1 cellular context compared by ENCODE assay signal in the genomic region with DNA sequence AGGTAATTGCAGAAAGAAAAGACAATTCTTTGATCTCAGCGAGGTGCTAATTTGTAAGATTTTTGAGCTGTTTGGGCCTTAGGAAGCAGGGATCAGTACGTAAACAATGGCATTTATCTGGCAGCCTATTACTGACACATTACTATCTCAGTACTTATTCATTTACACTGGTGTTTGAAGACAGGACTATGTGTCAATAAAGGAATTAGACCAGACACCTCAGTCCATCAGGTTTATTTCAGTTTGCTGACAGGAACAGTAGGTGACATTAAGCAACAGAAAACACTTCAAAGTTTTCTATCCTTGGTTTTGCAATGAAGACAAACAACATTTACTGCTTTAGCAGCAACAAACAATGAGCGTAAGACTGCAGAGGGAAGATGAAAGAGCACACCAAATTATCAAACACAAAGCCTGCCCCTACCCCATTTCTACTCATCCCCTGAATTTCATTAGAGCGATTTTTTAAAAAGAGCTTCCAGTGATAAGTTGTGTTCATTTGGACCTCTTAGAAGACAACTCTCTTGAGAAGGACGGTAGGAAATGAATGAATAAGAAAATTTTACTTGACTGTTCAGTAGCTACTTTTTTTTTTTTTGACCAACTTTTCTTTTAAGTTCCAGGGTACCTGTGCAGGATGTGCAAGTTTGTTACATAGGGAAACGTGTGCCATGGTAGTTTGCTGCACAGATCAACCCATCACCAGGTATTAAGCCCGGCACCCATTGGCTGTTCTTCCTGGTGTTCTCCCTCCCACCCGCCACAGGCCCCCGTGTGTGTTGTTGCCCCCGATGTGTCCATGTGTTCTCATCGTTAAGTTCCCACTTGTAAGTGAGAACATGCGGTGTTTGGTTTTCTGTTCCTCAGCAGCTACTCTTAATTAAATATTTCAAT.
TF ChIP-seq lines count a peak whose summit lies in the region.

No MANE protein-coding gene starts in this region.

TF ChIP-seq in HepG2, 621 proteins besides CTCF, POLR2A, EP300 and RAD21 (continued from another document and continues in another):
- TF ChIP-seq, protein P1, sequence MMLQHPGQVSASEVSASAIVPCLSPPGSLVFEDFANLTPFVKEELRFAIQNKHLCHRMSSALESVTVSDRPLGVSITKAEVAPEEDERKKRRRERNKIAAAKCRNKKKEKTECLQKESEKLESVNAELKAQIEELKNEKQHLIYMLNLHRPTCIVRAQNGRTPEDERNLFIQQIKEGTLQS (CRISPR knock-in tag; IDR thresholded peaks at IDR 0.05) = no peak
- peak; percentile 80 for TF ChIP-seq FOXO1 (CRISPR knock-in tag; IDR thresholded peaks at IDR 0.05)
- TF ChIP-seq, protein P2, sequence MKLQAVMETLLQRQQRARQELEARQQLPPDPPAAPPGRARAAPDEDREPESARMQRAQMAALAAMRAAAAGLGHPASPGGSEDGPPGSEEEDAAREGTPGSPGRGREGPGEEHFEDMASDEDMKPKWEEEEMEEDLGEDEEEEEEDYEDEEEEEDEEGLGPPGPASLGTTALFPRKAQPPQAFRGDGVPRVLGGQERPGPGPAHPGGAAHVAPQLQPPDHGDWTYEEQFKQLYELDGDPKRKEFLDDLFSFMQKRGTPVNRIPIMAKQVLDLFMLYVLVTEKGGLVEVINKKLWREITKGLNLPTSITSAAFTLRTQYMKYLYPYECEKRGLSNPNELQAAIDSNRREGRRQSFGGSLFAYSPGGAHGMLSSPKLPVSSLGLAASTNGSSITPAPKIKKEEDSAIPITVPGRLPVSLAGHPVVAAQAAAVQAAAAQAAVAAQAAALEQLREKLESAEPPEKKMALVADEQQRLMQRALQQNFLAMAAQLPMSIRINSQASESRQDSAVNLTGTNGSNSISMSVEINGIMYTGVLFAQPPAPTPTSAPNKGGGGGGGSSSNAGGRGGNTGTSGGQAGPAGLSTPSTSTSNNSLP (IDR thresholded peaks at IDR 0.05; ENCODE audit: low read depth, low read length) = no peak
- peak; percentile 41; the same call in 1 of the 2 replicates for TF ChIP-seq BHLHE40 (IDR thresholded peaks at IDR 0.05; ENCODE audit: low read length)
- TF ChIP-seq HMG20A (CRISPR knock-in tag; IDR thresholded peaks at IDR 0.05; ENCODE audit: borderline replicate concordance) = peak; percentile 90
- TF ChIP-seq, protein P3, sequence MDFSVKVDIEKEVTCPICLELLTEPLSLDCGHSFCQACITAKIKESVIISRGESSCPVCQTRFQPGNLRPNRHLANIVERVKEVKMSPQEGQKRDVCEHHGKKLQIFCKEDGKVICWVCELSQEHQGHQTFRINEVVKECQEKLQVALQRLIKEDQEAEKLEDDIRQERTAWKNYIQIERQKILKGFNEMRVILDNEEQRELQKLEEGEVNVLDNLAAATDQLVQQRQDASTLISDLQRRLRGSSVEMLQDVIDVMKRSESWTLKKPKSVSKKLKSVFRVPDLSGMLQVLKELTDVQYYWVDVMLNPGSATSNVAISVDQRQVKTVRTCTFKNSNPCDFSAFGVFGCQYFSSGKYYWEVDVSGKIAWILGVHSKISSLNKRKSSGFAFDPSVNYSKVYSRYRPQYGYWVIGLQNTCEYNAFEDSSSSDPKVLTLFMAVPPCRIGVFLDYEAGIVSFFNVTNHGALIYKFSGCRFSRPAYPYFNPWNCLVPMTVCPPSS (IDR thresholded peaks at IDR 0.05) = no peak
- TF ChIP-seq, protein P4, sequence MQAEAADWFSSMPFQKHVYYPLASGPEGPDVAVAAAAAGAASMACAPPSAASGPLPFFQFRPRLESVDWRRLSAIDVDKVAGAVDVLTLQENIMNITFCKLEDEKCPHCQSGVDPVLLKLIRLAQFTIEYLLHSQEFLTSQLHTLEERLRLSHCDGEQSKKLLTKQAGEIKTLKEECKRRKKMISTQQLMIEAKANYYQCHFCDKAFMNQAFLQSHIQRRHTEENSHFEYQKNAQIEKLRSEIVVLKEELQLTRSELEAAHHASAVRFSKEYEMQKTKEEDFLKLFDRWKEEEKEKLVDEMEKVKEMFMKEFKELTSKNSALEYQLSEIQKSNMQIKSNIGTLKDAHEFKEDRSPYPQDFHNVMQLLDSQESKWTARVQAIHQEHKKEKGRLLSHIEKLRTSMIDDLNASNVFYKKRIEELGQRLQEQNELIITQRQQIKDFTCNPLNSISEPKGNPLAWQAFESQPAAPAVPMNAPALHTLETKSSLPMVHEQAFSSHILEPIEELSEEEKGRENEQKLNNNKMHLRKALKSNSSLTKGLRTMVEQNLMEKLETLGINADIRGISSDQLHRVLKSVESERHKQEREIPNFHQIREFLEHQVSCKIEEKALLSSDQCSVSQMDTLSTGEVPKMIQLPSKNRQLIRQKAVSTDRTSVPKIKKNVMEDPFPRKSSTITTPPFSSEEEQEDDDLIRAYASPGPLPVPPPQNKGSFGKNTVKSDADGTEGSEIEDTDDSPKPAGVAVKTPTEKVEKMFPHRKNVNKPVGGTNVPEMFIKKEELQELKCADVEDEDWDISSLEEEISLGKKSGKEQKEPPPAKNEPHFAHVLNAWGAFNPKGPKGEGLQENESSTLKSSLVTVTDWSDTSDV (CRISPR knock-in tag; IDR thresholded peaks at IDR 0.05) = no peak
- TF ChIP-seq NFIC (IDR thresholded peaks at IDR 0.05; ENCODE audit: low read length) = peak; percentile 96
- TF ChIP-seq, protein P5, sequence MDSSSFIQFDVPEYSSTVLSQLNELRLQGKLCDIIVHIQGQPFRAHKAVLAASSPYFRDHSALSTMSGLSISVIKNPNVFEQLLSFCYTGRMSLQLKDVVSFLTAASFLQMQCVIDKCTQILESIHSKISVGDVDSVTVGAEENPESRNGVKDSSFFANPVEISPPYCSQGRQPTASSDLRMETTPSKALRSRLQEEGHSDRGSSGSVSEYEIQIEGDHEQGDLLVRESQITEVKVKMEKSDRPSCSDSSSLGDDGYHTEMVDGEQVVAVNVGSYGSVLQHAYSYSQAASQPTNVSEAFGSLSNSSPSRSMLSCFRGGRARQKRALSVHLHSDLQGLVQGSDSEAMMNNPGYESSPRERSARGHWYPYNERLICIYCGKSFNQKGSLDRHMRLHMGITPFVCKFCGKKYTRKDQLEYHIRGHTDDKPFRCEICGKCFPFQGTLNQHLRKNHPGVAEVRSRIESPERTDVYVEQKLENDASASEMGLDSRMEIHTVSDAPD (CRISPR knock-in tag; IDR thresholded peaks at IDR 0.05) = peak; percentile 48; the same call in 1 of the 2 replicates
- TF ChIP-seq ATF1 (CRISPR knock-in tag; IDR thresholded peaks at IDR 0.05) = peak; percentile 55; the same call in 1 of the 2 replicates
- TF ChIP-seq ZNF761 (CRISPR knock-in tag; conservative IDR thresholded peaks at IDR 0.05) = no peak
- TF ChIP-seq ZNF121 (CRISPR knock-in tag; IDR thresholded peaks at IDR 0.05) = no peak
- TF ChIP-seq, protein P6, sequence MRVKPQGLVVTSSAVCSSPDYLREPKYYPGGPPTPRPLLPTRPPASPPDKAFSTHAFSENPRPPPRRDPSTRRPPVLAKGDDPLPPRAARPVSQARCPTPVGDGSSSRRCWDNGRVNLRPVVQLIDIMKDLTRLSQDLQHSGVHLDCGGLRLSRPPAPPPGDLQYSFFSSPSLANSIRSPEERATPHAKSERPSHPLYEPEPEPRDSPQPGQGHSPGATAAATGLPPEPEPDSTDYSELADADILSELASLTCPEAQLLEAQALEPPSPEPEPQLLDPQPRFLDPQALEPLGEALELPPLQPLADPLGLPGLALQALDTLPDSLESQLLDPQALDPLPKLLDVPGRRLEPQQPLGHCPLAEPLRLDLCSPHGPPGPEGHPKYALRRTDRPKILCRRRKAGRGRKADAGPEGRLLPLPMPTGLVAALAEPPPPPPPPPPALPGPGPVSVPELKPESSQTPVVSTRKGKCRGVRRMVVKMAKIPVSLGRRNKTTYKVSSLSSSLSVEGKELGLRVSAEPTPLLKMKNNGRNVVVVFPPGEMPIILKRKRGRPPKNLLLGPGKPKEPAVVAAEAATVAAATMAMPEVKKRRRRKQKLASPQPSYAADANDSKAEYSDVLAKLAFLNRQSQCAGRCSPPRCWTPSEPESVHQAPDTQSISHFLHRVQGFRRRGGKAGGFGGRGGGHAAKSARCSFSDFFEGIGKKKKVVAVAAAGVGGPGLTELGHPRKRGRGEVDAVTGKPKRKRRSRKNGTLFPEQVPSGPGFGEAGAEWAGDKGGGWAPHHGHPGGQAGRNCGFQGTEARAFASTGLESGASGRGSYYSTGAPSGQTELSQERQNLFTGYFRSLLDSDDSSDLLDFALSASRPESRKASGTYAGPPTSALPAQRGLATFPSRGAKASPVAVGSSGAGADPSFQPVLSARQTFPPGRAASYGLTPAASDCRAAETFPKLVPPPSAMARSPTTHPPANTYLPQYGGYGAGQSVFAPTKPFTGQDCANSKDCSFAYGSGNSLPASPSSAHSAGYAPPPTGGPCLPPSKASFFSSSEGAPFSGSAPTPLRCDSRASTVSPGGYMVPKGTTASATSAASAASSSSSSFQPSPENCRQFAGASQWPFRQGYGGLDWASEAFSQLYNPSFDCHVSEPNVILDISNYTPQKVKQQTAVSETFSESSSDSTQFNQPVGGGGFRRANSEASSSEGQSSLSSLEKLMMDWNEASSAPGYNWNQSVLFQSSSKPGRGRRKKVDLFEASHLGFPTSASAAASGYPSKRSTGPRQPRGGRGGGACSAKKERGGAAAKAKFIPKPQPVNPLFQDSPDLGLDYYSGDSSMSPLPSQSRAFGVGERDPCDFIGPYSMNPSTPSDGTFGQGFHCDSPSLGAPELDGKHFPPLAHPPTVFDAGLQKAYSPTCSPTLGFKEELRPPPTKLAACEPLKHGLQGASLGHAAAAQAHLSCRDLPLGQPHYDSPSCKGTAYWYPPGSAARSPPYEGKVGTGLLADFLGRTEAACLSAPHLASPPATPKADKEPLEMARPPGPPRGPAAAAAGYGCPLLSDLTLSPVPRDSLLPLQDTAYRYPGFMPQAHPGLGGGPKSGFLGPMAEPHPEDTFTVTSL (CRISPR knock-in tag; IDR thresholded peaks at IDR 0.05; ENCODE audit: borderline replicate concordance) = peak; percentile 92
- no peak for TF ChIP-seq ZBTB20 (CRISPR knock-in tag; IDR thresholded peaks at IDR 0.05; ENCODE audit: borderline replicate concordance, low read depth)
- no peak for TF ChIP-seq MEIS1 (CRISPR knock-in tag; IDR thresholded peaks at IDR 0.05; ENCODE audit: borderline replicate concordance)
- no peak for TF ChIP-seq ARNT2 (CRISPR knock-in tag; IDR thresholded peaks at IDR 0.05; ENCODE audit: low read depth)
- no peak for TF ChIP-seq SAFB2 (CRISPR knock-in tag; IDR thresholded peaks at IDR 0.05; ENCODE audit: borderline replicate concordance, low read depth)
- TF ChIP-seq, protein P7, sequence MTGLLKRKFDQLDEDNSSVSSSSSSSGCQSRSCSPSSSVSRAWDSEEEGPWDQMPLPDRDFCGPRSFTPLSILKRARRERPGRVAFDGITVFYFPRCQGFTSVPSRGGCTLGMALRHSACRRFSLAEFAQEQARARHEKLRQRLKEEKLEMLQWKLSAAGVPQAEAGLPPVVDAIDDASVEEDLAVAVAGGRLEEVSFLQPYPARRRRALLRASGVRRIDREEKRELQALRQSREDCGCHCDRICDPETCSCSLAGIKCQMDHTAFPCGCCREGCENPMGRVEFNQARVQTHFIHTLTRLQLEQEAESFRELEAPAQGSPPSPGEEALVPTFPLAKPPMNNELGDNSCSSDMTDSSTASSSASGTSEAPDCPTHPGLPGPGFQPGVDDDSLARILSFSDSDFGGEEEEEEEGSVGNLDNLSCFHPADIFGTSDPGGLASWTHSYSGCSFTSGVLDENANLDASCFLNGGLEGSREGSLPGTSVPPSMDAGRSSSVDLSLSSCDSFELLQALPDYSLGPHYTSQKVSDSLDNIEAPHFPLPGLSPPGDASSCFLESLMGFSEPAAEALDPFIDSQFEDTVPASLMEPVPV (CRISPR knock-in tag; IDR thresholded peaks at IDR 0.05) = peak; percentile 85
- TF ChIP-seq SKI (IDR thresholded peaks at IDR 0.05; ENCODE audit: partially characterized antibody) = peak; percentile 39
- TF ChIP-seq ZNF816 (CRISPR knock-in tag; IDR thresholded peaks at IDR 0.05; ENCODE audit: borderline replicate concordance) = no peak; the same call in 1 of the 2 replicates
- TF ChIP-seq TMF1 (CRISPR knock-in tag; IDR thresholded peaks at IDR 0.05; ENCODE audit: low read depth) = peak; percentile 65; the same call in 1 of the 2 replicates
- TF ChIP-seq, protein P8, sequence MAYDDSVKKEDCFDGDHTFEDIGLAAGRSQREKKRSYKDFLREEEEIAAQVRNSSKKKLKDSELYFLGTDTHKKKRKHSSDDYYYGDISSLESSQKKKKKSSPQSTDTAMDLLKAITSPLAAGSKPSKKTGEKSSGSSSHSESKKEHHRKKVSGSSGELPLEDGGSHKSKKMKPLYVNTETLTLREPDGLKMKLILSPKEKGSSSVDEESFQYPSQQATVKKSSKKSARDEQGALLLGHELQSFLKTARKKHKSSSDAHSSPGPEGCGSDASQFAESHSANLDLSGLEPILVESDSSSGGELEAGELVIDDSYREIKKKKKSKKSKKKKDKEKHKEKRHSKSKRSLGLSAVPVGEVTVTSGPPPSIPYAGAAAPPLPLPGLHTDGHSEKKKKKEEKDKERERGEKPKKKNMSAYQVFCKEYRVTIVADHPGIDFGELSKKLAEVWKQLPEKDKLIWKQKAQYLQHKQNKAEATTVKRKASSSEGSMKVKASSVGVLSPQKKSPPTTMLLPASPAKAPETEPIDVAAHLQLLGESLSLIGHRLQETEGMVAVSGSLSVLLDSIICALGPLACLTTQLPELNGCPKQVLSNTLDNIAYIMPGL (CRISPR knock-in tag; IDR thresholded peaks at IDR 0.05; ENCODE audit: borderline replicate concordance in 1 of 2, low read depth in 1 of 2) = no peak
- TF ChIP-seq CEBPG (CRISPR knock-in tag; IDR thresholded peaks at IDR 0.05) = peak; percentile 87
- no peak for TF ChIP-seq ZNF891 (CRISPR knock-in tag; IDR thresholded peaks at IDR 0.05)
- no peak for TF ChIP-seq SP4 (CRISPR knock-in tag; IDR thresholded peaks at IDR 0.05)
- TF ChIP-seq TCF7L2 (IDR thresholded peaks at IDR 0.05; ENCODE audit: low read depth, low read length) = peak; percentile 99
- TF ChIP-seq SETDB1 (CRISPR knock-in tag; IDR thresholded peaks at IDR 0.05; ENCODE audit: borderline replicate concordance) = no peak
- TF ChIP-seq KLF12 (CRISPR knock-in tag; IDR thresholded peaks at IDR 0.05; ENCODE audit: borderline replicate concordance) = no peak
- TF ChIP-seq THAP11 (CRISPR knock-in tag; IDR thresholded peaks at IDR 0.05) = 0 out of 2 replicates have a peak, but pooled peaks have one; percentile 14
- TF ChIP-seq, protein P9, sequence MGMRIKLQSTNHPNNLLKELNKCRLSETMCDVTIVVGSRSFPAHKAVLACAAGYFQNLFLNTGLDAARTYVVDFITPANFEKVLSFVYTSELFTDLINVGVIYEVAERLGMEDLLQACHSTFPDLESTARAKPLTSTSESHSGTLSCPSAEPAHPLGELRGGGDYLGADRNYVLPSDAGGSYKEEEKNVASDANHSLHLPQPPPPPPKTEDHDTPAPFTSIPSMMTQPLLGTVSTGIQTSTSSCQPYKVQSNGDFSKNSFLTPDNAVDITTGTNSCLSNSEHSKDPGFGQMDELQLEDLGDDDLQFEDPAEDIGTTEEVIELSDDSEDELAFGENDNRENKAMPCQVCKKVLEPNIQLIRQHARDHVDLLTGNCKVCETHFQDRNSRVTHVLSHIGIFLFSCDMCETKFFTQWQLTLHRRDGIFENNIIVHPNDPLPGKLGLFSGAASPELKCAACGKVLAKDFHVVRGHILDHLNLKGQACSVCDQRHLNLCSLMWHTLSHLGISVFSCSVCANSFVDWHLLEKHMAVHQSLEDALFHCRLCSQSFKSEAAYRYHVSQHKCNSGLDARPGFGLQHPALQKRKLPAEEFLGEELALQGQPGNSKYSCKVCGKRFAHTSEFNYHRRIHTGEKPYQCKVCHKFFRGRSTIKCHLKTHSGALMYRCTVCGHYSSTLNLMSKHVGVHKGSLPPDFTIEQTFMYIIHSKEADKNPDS (CRISPR knock-in tag; IDR thresholded peaks at IDR 0.05) = peak; percentile 80; the same call in 1 of the 2 replicates
- peak; percentile 95 for TF ChIP-seq FOXJ3 (CRISPR knock-in tag; IDR thresholded peaks at IDR 0.05; ENCODE audit: borderline replicate concordance)
- TF ChIP-seq TCF12 (IDR thresholded peaks at IDR 0.05) = no peak
- TF ChIP-seq TCF12 (CRISPR knock-in tag; IDR thresholded peaks at IDR 0.05) = no peak
- TF ChIP-seq SP1 (IDR thresholded peaks at IDR 0.05) = no peak
- TF ChIP-seq SP1 (CRISPR knock-in tag; IDR thresholded peaks at IDR 0.05) = no peak
- TF ChIP-seq DNMT3B (CRISPR knock-in tag; conservative IDR thresholded peaks at IDR 0.05) = peak; percentile 71; the same call in 1 of the 2 replicates
- TF ChIP-seq BCL6 (CRISPR knock-in tag; IDR thresholded peaks at IDR 0.05) = peak; percentile 81
- no peak for TF ChIP-seq RXRA (CRISPR knock-in tag; IDR thresholded peaks at IDR 0.05)
